In genomic region chr4:189809885-189810284, GRCh38 we compare ENCODE assay signal across 20 cellular contexts.
"Had no signal": no experiment of that assay in that cellular context is flagged by ENCODE, and none has a peak within 500 bp of the region (broad histone marks: within the 10 kb centered on the region; RNA-seq: fewer than 3 reads in every experiment).

No MANE protein-coding gene starts in this region.

- H3K36me3 ChIP-seq: Peyer's patch, WERI-Rb-1 had no signal

- H3K27me3 ChIP-seq: Peyer's patch had no signal

- DNase-seq: activated CD4-positive, alpha-beta T cell treated with anti-CD3 and anti-CD28 coated beads for 4 hours; activated CD8-positive, alpha-beta memory T cell treated with anti-CD3 and anti-CD28 coated beads, Interleukin-2, amount 50 U/mL, for 4 hours; activated CD8-positive, alpha-beta T cell treated with anti-CD3 and anti-CD28 coated beads for 36 hours; activated effector memory CD4-positive, alpha-beta T cell treated with anti-CD3 and anti-CD28 coated beads, Interleukin-2, amount 50 U/mL, for 16 hours; activated naive CD4-positive, alpha-beta T cell treated with Interleukin-2 at 50 U/mL for 16 hours; activated T-cell treated with anti-CD3 and anti-CD28 coated beads, Interleukin-2, amount 50 U/mL, for 4 hours; cerebellar nuclear complex; Kasumi-1; KBM-7; NCI-H1105 treated with DMSO at 0.1 percent for 48 hours; NCI-H1436 treated with DMSO at 0.1 percent for 48 hours; NCI-H187; NCI-H2081; NCI-H446; NCI-H524; Peyer's patch; SIG-M5; T-helper 1 cell; WERI-Rb-1 had no signal

- H3K27ac ChIP-seq: Peyer's patch, WERI-Rb-1 had no signal

- H3K4me1 ChIP-seq: Peyer's patch had no signal

- H3K27ac Mint-ChIP-seq: activated CD8-positive, alpha-beta T cell treated with anti-CD3 and anti-CD28 coated beads for 36 hours; activated naive CD4-positive, alpha-beta T cell treated with anti-CD3 and anti-CD28 coated beads, Interleukin-2, amount 50 U/mL, for 72 hours had no signal

- ATAC-seq: activated CD8-positive, alpha-beta T cell treated with anti-CD3 and anti-CD28 coated beads for 36 hours; activated naive CD4-positive, alpha-beta T cell treated with anti-CD3 and anti-CD28 coated beads, Interleukin-2, amount 50 U/mL, for 72 hours; activated T-cell treated with anti-CD3 and anti-CD28 coated beads, Interleukin-2, amount 50 U/mL, for 4 hours had no signal

- H3K4me3 Mint-ChIP-seq: activated CD8-positive, alpha-beta T cell treated with anti-CD3 and anti-CD28 coated beads for 36 hours; activated T-cell treated with anti-CD3 and anti-CD28 coated beads, Interleukin-2, amount 50 U/mL, for 4 hours had no signal
